ENCODE assay signal across 20 cellular contexts in genomic region chr3:61983479-61983878, GRCh38.
"Had no signal": no experiment of that assay in that cellular context is flagged by ENCODE, and none has a peak within 500 bp of the region (broad histone marks: within the 10 kb centered on the region; RNA-seq: fewer than 3 reads in every experiment).

No MANE protein-coding gene starts in this region.

- H3K4me1 ChIP-seq: testis had no signal

- H3K27ac Mint-ChIP-seq: naive thymus-derived CD4-positive, alpha-beta T cell; stimulated activated naive B cell treated with anti-CD40 and anti-IgM and Interleukin-4, amounts not matched to agents 10 μg/mL and 1 μg/mL and 100 μg/mL, for 72 hours; stimulated activated naive CD8-positive, alpha-beta T cell treated with anti-CD3 and anti-CD28 coated beads, Interleukin-15, amount 100 ng/mL, for 72 hours had no signal

- DNase-seq: effector CD8-positive, alpha-beta T cell; heart right ventricle; hypothalamus; kidney; left colon; left ventricle myocardium superior; naive thymus-derived CD4-positive, alpha-beta T cell; psoas muscle; stimulated activated CD4-positive, alpha-beta T cell treated with anti-CD3 and anti-CD28 coated beads, Interleukin-2, amount 100 ng/mL, for 24 hours; stimulated activated CD4-positive, alpha-beta T cell treated with anti-CD3 and anti-CD28 coated beads, Interleukin-4, amount 100 ng/mL, for 4 hours; stimulated activated naive B cell treated with anti-CD40 and anti-IgM and Interleukin-4, amounts not matched to agents 10 μg/mL and 1 μg/mL and 100 μg/mL, for 72 hours; stimulated activated naive CD8-positive, alpha-beta T cell treated with anti-CD3 and anti-CD28 coated beads, Interleukin-15, amount 100 ng/mL, for 72 hours; testis; upper lobe of right lung had no signal

- FAIRE-seq: frontal cortex had no signal

- ATAC-seq: heart right ventricle; left colon; left ventricle myocardium superior; naive thymus-derived CD4-positive, alpha-beta T cell; psoas muscle; sciatic nerve; stimulated activated naive B cell treated with anti-CD40 and anti-IgM and Interleukin-4, amounts not matched to agents 10 μg/mL and 1 μg/mL and 100 μg/mL, for 72 hours; stimulated activated naive CD8-positive, alpha-beta T cell treated with anti-CD3 and anti-CD28 coated beads, Interleukin-15, amount 100 ng/mL, for 72 hours; upper lobe of right lung had no signal

- H3K27me3 ChIP-seq: heart right ventricle, neutrophil, testis, tibial nerve, upper lobe of right lung had no signal

- H3K27ac ChIP-seq: coronary artery, heart right ventricle, neutrophil, psoas muscle, testis, tibial nerve, upper lobe of right lung had no signal

- H3K27me3 Mint-ChIP-seq: stimulated activated naive B cell treated with anti-CD40 and anti-IgM and Interleukin-4, amounts not matched to agents 10 μg/mL and 1 μg/mL and 100 μg/mL, for 72 hours; stimulated activated naive CD8-positive, alpha-beta T cell treated with anti-CD3 and anti-CD28 coated beads, Interleukin-15, amount 100 ng/mL, for 72 hours had no signal

- H3K4me3 ChIP-seq: coronary artery, heart right ventricle, lung, psoas muscle, testis, tibial nerve, upper lobe of right lung had no signal

- H3K4me1 Mint-ChIP-seq: naive thymus-derived CD4-positive, alpha-beta T cell; stimulated activated naive B cell treated with anti-CD40 and anti-IgM and Interleukin-4, amounts not matched to agents 10 μg/mL and 1 μg/mL and 100 μg/mL, for 72 hours; stimulated activated naive CD8-positive, alpha-beta T cell treated with anti-CD3 and anti-CD28 coated beads, Interleukin-15, amount 100 ng/mL, for 72 hours had no signal

- H3K36me3 ChIP-seq: heart right ventricle, neutrophil, tibial nerve, upper lobe of right lung had no signal

- H3K9me3 Mint-ChIP-seq: naive thymus-derived CD4-positive, alpha-beta T cell; stimulated activated naive B cell treated with anti-CD40 and anti-IgM and Interleukin-4, amounts not matched to agents 10 μg/mL and 1 μg/mL and 100 μg/mL, for 72 hours; stimulated activated naive CD8-positive, alpha-beta T cell treated with anti-CD3 and anti-CD28 coated beads, Interleukin-15, amount 100 ng/mL, for 72 hours had no signal

- H3K36me3 Mint-ChIP-seq: naive thymus-derived CD4-positive, alpha-beta T cell; stimulated activated naive B cell treated with anti-CD40 and anti-IgM and Interleukin-4, amounts not matched to agents 10 μg/mL and 1 μg/mL and 100 μg/mL, for 72 hours had no signal

- H3K4me3 Mint-ChIP-seq: naive thymus-derived CD4-positive, alpha-beta T cell; stimulated activated naive B cell treated with anti-CD40 and anti-IgM and Interleukin-4, amounts not matched to agents 10 μg/mL and 1 μg/mL and 100 μg/mL, for 72 hours; stimulated activated naive CD8-positive, alpha-beta T cell treated with anti-CD3 and anti-CD28 coated beads, Interleukin-15, amount 100 ng/mL, for 72 hours had no signal

- H3K9me3 ChIP-seq: heart right ventricle, neutrophil, psoas muscle, testis, tibial nerve, upper lobe of right lung had no signal
